ENCODE assay signal across 8 cellular contexts in genomic region chr16:24975428-24975889, GRCh38. TPM values are rescaled to one million over a fixed set of nuclear protein-coding genes. Genes with fewer than 3 reads are reported as not detected.
DNase-seq lines count a peak whose midpoint lies in the region; ATAC-seq and TF ChIP-seq lines count a peak whose summit lies in the region.

No MANE protein-coding gene starts in this region.

- H3K9me3 Mint-ChIP-seq in CD4-positive, CD25-positive, alpha-beta regulatory T cell = no peaks in the 10 kb centered on the region
- H3K9me3 Mint-ChIP-seq in endothelial cell (ENCODE audit: unreplicated experiment) = no peaks in the 10 kb centered on the region

- no peaks in the 10 kb centered on the region for H3K27me3 Mint-ChIP-seq in CD4-positive, CD25-positive, alpha-beta regulatory T cell
- H3K27me3 Mint-ChIP-seq in endothelial cell (ENCODE audit: unreplicated experiment) = peaks cover 8% of the 10 kb centered on the region

- peaks cover 27% of the 10 kb centered on the region for H3K4me1 ChIP-seq in CD4-positive, CD25-positive, alpha-beta regulatory T cell (ENCODE audit: control insufficient read depth, insufficient read depth, low read length, poor library complexity, severe bottlenecking)

- no peak overlapping the region for H3K4me3 Mint-ChIP-seq in CD4-positive, CD25-positive, alpha-beta regulatory T cell
- peak overlapping the region; percentile 80 for H3K4me3 Mint-ChIP-seq in endothelial cell (ENCODE audit: unreplicated experiment)

- peaks cover 51% of the 10 kb centered on the region for H3K36me3 Mint-ChIP-seq in CD4-positive, CD25-positive, alpha-beta regulatory T cell
- peaks cover 37% of the 10 kb centered on the region for H3K36me3 Mint-ChIP-seq in endothelial cell (ENCODE audit: low read depth, unreplicated experiment)

- no peak for ATAC-seq in CD4-positive, CD25-positive, alpha-beta regulatory T cell (ENCODE audit: low read depth in 2 of 2)
- peak; percentile 75 for ATAC-seq in GM19043 (IDR thresholded peaks at IDR 0.05; ENCODE audit: low read depth, unreplicated experiment)
- ATAC-seq in HG03196 (IDR thresholded peaks at IDR 0.05; ENCODE audit: unreplicated experiment) = peak; percentile 63

- no peaks in the 10 kb centered on the region for H3K27me3 ChIP-seq in CD4-positive, CD25-positive, alpha-beta regulatory T cell (ENCODE audit: control insufficient read depth, insufficient read depth, low read length)

- peaks cover 40% of the 10 kb centered on the region for H3K36me3 ChIP-seq in CD4-positive, CD25-positive, alpha-beta regulatory T cell (ENCODE audit: control insufficient read depth, insufficient read depth, low read length)

- peaks cover 25 to 63% (median 51%) of the 10 kb centered on the region in 4 donors for H3K4me1 Mint-ChIP-seq in CD4-positive, CD25-positive, alpha-beta regulatory T cell
- H3K4me1 Mint-ChIP-seq in endothelial cell (ENCODE audit: unreplicated experiment) = peaks cover 62% of the 10 kb centered on the region

- peak overlapping the region; percentile 26 to 39 (median 34) for H3K27ac Mint-ChIP-seq in CD4-positive, CD25-positive, alpha-beta regulatory T cell
- peak overlapping the region; percentile 50 for H3K27ac Mint-ChIP-seq in endothelial cell (ENCODE audit: unreplicated experiment)

- H3K9me3 ChIP-seq in CD4-positive, CD25-positive, alpha-beta regulatory T cell (ENCODE audit: control insufficient read depth in 2 of 2, low read length in 2 of 2) = no peaks in the 10 kb centered on the region

- H3K27ac ChIP-seq in CD4-positive, CD25-positive, alpha-beta regulatory T cell (ENCODE audit: insufficient read depth, low read length, poor library complexity, severe bottlenecking) = no peak overlapping the region

- no peak for TF ChIP-seq CTCF in endothelial cell (IDR thresholded peaks at IDR 0.05; ENCODE audit: unreplicated experiment)

- no peak overlapping the region for H3K4me3 ChIP-seq in CD4-positive, CD25-positive, alpha-beta regulatory T cell (ENCODE audit: low read depth, low read length)

- no peak for DNase-seq in CD4-positive, CD25-positive, alpha-beta regulatory T cell
- DNase-seq in endothelial cell (ENCODE audit: low spot score) = no peak
- DNase-seq in NCI-H1092 (lab: John Stamatoyannopoulos, UW) = no peak
- DNase-seq in activated CD8-positive, alpha-beta memory T cell treated with anti-CD3 and anti-CD28 coated beads, Interleukin-2, amount 50 U/mL, for 4 hours = no peak
- no peak for DNase-seq in NCI-H146 treated with DMSO at 0.1 percent for 48 hours (lab: John Stamatoyannopoulos, UW; ENCODE audit: unreplicated experiment)
- DNase-seq in RKO (ENCODE audit: low spot score) = no peak

RNA-seq across cellular contexts. Expression of gene ARHGAP17, which starts 39.7 kb away (rescaled TPM):
- total RNA-seq in CD4-positive, CD25-positive, alpha-beta regulatory T cell = 87.7 TPM
- polyA plus RNA-seq in CD4-positive, CD25-positive, alpha-beta regulatory T cell = 10 to 100 TPM; 22.0 to 36.7 (median 29.0) TPM
- 125 TPM for total RNA-seq in endothelial cell (ENCODE audit: unreplicated experiment)

Comparison
In these comparisons a context has a peak if more than half of its experiments do, and no peak if none do; other contexts are left out.
1. ATAC-seq: peak in GM19043 (single experiment) and HG03196 (single experiment); none in CD4-positive, CD25-positive, alpha-beta regulatory T cell (0 of 2).